ENCODE assay signal across 4 cellular contexts in the genomic region with DNA sequence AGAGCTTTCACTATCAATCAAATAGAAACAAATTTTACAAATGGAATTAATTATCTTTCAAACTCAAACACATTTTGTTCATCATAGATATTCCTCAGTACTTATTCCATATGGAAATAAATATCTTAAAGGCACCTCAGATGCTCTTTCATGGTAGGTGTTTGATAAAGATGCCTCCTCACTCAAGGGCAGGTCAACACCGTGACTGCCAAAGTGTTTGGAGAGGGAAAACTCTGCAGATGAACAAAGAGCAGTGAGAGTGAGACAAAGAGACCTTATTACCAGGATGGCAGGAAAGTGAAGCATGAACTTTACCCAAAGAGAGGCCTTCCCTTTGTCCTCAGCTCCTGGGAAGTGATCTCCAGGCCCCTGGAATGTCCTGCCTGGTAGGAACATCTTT. TPM values are rescaled to one million over a fixed set of nuclear protein-coding genes. Genes with fewer than 3 reads are reported as not detected.
"Had no signal": no experiment of that assay in that cellular context is flagged by ENCODE, and none has a peak within 500 bp of the region (broad histone marks: within the 10 kb centered on the region; RNA-seq: fewer than 3 reads in every experiment).

No MANE protein-coding gene starts in this region.

RNA-seq across cellular contexts. Expression of a gene that starts 24.6 kb away (rescaled TPM):
- total RNA-seq: cardiac muscle cell had no signal

RNA-seq across cellular contexts. Expression of a gene that starts 26.8 kb away (rescaled TPM):
- total RNA-seq: ascending aorta, endodermal cell, foreskin keratinocyte had no signal
- polyA plus RNA-seq: cardiac muscle cell, foreskin keratinocyte had no signal
